In the genomic region with DNA sequence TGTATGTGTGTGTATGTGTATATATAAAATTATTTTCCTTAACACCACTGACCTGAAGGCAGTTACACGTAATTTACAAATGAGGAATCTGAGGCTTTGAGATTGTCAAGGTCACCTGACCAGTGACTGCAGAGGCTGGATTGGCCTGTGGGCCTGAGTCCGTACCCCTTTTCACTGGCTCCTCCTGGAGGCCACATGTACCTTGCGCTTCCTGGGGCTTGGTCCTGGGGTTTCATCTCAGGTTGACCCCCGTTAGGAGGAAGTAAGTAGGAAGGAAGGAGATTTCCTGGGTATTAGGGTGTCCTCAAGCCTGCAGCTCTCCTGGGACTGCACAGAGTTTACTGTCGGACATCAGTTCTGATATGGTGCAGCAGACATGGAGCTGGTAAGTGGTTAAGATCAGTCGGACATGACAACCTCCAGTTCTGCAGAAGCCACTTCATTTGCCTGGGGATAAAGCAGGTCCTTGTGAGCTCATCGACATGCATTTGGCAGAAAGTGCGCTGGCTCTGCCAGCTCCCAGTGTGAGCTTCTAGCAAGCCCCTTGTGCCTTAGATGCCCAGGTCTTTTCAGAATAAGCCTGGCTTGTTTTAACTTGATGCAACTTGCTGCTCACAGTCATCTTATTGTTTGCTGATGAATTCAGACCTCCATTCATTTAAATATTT, we compare ENCODE assay signal across 1 cellular context.
A peak's percentile ranks its signal among the peaks of the same experiment; 100 is the strongest.
TF ChIP-seq lines count a peak whose summit lies in the region.

No MANE protein-coding gene starts in this region.

TF ChIP-seq in K562, 482 proteins besides CTCF, POLR2A, EP300 and RAD21 (continued from another document):
- TF ChIP-seq, protein P1, sequence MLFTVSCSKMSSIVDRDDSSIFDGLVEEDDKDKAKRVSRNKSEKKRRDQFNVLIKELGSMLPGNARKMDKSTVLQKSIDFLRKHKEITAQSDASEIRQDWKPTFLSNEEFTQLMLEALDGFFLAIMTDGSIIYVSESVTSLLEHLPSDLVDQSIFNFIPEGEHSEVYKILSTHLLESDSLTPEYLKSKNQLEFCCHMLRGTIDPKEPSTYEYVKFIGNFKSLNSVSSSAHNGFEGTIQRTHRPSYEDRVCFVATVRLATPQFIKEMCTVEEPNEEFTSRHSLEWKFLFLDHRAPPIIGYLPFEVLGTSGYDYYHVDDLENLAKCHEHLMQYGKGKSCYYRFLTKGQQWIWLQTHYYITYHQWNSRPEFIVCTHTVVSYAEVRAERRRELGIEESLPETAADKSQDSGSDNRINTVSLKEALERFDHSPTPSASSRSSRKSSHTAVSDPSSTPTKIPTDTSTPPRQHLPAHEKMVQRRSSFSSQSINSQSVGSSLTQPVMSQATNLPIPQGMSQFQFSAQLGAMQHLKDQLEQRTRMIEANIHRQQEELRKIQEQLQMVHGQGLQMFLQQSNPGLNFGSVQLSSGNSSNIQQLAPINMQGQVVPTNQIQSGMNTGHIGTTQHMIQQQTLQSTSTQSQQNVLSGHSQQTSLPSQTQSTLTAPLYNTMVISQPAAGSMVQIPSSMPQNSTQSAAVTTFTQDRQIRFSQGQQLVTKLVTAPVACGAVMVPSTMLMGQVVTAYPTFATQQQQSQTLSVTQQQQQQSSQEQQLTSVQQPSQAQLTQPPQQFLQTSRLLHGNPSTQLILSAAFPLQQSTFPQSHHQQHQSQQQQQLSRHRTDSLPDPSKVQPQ (CRISPR knock-in tag; IDR thresholded peaks at IDR 0.05; ENCODE audit: borderline replicate concordance): no peak
- TF ChIP-seq POLR2H (tag; IDR thresholded peaks at IDR 0.05; ENCODE audit: low read depth) (no peak), CHCHD3 (CRISPR knock-in tag; IDR thresholded peaks at IDR 0.05) (no peak), RBM22 (IDR thresholded peaks at IDR 0.05; ENCODE audit: low read depth, low read length, poor library complexity, severe bottlenecking) (no peak), ZNF444 (CRISPR knock-in tag; IDR thresholded peaks at IDR 0.05) (no peak), ZFX (CRISPR knock-in tag; IDR thresholded peaks at IDR 0.05) (no peak), KAT7 (CRISPR knock-in tag; IDR thresholded peaks at IDR 0.05; ENCODE audit: borderline replicate concordance) (no peak), TAF1 (IDR thresholded peaks at IDR 0.05; ENCODE audit: control insufficient read depth, extremely low read depth, insufficient read depth, low read length, severe bottlenecking) (no peak), ELF1 (tag; IDR thresholded peaks at IDR 0.05) (no peak), RBM14 (IDR thresholded peaks at IDR 0.05; ENCODE audit: borderline replicate concordance, insufficient read depth, low read depth, low read length) (no peak), ZNF436 (CRISPR knock-in tag; IDR thresholded peaks at IDR 0.05) (no peak), TRIM24 (IDR thresholded peaks at IDR 0.05) (no peak), TOE1 (IDR thresholded peaks at IDR 0.05; ENCODE audit: borderline replicate concordance) (peak; percentile 59; the same call in 1 of the 2 replicates), TOE1 (CRISPR knock-in tag; IDR thresholded peaks at IDR 0.05; ENCODE audit: borderline replicate concordance, low read depth) (no peak), FOXJ3 (CRISPR knock-in tag; IDR thresholded peaks at IDR 0.05) (no peak), XRCC3 (IDR thresholded peaks at IDR 0.05) (no peak), RCOR1 (IDR thresholded peaks at IDR 0.05; ENCODE audit: borderline replicate concordance in 1 of 2, low read depth in 2 of 2, low read length in 2 of 2) (0 out of 4 replicates have a peak, but pooled peaks of 1 of the 2 experiments have one; percentile 32), PHB2 (IDR thresholded peaks at IDR 0.05; ENCODE audit: low read depth) (no peak), DIDO1 (tag; IDR thresholded peaks at IDR 0.05; ENCODE audit: low read depth) (no peak), PYGO2 (tag; IDR thresholded peaks at IDR 0.05) (no peak), HDAC8 (tag; IDR thresholded peaks at IDR 0.05) (no peak), SMC3 (conservative IDR thresholded peaks at IDR 0.05; ENCODE audit: insufficient read depth, low read depth, low read length) (peak; percentile 55), RAD51 (IDR thresholded peaks at IDR 0.05; ENCODE audit: borderline replicate concordance, low read depth) (peak; percentile 68; the same call in 1 of the 2 replicates), CBX1 (IDR thresholded peaks at IDR 0.05; ENCODE audit: low read depth) (no peak), ZNF224 (CRISPR knock-in tag; IDR thresholded peaks at IDR 0.05) (no peak), ZNF133 (CRISPR knock-in tag; IDR thresholded peaks at IDR 0.05) (no peak), HSF4 (CRISPR knock-in tag; IDR thresholded peaks at IDR 0.05; ENCODE audit: borderline replicate concordance) (no peak), HMG20A (CRISPR knock-in tag; conservative IDR thresholded peaks at IDR 0.05) (no peak), CHD2 (IDR thresholded peaks at IDR 0.05; ENCODE audit: low read depth, low read length) (no peak), ZNF77 (CRISPR knock-in tag; IDR thresholded peaks at IDR 0.05) (no peak), ZNF174 (CRISPR knock-in tag; IDR thresholded peaks at IDR 0.05) (no peak), IFI16 (CRISPR knock-in tag; IDR thresholded peaks at IDR 0.05) (no peak), COPS2 (conservative IDR thresholded peaks at IDR 0.05) (no peak), RBM34 (IDR thresholded peaks at IDR 0.05; ENCODE audit: borderline replicate concordance, insufficient read depth, low read length) (no peak), HDAC2 (IDR thresholded peaks at IDR 0.05) (no peak), ARID1B (IDR thresholded peaks at IDR 0.05) (no peak), SP2 (IDR thresholded peaks at IDR 0.05; ENCODE audit: extremely low read depth, low read depth, low read length, poor library complexity, severe bottlenecking) (no peak), ZNF584 (CRISPR knock-in tag; IDR thresholded peaks at IDR 0.05; ENCODE audit: low read depth) (no peak), SREBF1 (IDR thresholded peaks at IDR 0.05; ENCODE audit: borderline replicate concordance, low read depth, low read length) (no peak), ZNF165 (CRISPR knock-in tag; IDR thresholded peaks at IDR 0.05; ENCODE audit: borderline replicate concordance) (no peak)
- TF ChIP-seq, protein P2, sequence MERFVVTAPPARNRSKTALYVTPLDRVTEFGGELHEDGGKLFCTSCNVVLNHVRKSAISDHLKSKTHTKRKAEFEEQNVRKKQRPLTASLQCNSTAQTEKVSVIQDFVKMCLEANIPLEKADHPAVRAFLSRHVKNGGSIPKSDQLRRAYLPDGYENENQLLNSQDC (CRISPR knock-in tag; IDR thresholded peaks at IDR 0.05): no peak
- TF ChIP-seq, protein P3, sequence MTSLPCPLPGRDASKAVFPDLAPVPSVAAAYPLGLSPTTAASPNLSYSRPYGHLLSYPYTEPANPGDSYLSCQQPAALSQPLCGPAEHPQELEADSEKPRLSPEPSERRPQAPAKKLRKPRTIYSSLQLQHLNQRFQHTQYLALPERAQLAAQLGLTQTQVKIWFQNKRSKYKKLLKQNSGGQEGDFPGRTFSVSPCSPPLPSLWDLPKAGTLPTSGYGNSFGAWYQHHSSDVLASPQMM (CRISPR knock-in tag; IDR thresholded peaks at IDR 0.05): no peak
- TF ChIP-seq, protein P4, sequence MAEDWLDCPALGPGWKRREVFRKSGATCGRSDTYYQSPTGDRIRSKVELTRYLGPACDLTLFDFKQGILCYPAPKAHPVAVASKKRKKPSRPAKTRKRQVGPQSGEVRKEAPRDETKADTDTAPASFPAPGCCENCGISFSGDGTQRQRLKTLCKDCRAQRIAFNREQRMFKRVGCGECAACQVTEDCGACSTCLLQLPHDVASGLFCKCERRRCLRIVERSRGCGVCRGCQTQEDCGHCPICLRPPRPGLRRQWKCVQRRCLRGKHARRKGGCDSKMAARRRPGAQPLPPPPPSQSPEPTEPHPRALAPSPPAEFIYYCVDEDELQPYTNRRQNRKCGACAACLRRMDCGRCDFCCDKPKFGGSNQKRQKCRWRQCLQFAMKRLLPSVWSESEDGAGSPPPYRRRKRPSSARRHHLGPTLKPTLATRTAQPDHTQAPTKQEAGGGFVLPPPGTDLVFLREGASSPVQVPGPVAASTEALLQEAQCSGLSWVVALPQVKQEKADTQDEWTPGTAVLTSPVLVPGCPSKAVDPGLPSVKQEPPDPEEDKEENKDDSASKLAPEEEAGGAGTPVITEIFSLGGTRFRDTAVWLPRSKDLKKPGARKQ (CRISPR knock-in tag; IDR thresholded peaks at IDR 0.05): no peak
- TF ChIP-seq, protein P5, sequence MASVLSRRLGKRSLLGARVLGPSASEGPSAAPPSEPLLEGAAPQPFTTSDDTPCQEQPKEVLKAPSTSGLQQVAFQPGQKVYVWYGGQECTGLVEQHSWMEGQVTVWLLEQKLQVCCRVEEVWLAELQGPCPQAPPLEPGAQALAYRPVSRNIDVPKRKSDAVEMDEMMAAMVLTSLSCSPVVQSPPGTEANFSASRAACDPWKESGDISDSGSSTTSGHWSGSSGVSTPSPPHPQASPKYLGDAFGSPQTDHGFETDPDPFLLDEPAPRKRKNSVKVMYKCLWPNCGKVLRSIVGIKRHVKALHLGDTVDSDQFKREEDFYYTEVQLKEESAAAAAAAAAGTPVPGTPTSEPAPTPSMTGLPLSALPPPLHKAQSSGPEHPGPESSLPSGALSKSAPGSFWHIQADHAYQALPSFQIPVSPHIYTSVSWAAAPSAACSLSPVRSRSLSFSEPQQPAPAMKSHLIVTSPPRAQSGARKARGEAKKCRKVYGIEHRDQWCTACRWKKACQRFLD (CRISPR knock-in tag; IDR thresholded peaks at IDR 0.05): no peak
- TF ChIP-seq, protein P6, sequence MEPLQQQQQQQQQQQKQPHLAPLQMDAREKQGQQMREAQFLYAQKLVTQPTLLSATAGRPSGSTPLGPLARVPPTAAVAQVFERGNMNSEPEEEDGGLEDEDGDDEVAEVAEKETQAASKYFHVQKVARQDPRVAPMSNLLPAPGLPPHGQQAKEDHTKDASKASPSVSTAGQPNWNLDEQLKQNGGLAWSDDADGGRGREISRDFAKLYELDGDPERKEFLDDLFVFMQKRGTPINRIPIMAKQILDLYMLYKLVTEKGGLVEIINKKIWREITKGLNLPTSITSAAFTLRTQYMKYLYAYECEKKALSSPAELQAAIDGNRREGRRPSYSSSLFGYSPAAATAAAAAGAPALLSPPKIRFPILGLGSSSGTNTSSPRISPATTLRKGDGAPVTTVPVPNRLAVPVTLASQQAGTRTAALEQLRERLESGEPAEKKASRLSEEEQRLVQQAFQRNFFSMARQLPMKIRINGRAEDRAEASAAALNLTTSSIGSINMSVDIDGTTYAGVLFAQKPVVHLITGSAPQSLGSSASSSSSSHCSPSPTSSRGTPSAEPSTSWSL (CRISPR knock-in tag; IDR thresholded peaks at IDR 0.05; ENCODE audit: borderline replicate concordance): no peak
- TF ChIP-seq, protein P7, sequence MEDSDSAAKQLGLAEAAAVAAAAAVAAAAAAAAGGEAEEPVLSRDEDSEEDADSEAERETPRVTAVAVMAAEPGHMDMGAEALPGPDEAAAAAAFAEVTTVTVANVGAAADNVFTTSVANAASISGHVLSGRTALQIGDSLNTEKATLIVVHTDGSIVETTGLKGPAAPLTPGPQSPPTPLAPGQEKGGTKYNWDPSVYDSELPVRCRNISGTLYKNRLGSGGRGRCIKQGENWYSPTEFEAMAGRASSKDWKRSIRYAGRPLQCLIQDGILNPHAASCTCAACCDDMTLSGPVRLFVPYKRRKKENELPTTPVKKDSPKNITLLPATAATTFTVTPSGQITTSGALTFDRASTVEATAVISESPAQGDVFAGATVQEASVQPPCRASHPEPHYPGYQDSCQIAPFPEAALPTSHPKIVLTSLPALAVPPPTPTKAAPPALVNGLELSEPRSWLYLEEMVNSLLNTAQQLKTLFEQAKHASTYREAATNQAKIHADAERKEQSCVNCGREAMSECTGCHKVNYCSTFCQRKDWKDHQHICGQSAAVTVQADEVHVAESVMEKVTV (CRISPR knock-in tag; IDR thresholded peaks at IDR 0.05): peak; percentile 21; the same call in 1 of the 2 replicates
- TF ChIP-seq, protein P8, sequence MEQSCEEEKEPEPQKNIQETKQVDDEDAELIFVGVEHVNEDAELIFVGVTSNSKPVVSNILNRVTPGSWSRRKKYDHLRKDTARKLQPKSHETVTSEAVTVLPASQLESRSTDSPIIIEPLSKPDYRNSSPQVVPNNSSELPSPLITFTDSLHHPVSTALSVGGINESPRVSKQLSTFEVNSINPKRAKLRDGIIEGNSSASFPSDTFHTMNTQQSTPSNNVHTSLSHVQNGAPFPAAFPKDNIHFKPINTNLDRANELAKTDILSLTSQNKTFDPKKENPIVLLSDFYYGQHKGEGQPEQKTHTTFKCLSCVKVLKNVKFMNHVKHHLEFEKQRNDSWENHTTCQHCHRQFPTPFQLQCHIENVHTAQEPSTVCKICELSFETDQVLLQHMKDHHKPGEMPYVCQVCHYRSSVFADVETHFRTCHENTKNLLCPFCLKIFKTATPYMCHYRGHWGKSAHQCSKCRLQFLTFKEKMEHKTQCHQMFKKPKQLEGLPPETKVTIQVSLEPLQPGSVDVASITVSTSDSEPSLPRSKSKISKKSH (CRISPR knock-in tag; IDR thresholded peaks at IDR 0.05): no peak
- TF ChIP-seq, protein P9, sequence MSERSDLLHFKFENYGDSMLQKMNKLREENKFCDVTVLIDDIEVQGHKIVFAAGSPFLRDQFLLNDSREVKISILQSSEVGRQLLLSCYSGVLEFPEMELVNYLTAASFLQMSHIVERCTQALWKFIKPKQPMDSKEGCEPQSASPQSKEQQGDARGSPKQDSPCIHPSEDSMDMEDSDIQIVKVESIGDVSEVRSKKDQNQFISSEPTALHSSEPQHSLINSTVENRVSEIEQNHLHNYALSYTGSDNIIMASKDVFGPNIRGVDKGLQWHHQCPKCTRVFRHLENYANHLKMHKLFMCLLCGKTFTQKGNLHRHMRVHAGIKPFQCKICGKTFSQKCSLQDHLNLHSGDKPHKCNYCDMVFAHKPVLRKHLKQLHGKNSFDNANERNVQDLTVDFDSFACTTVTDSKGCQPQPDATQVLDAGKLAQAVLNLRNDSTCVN (CRISPR knock-in tag; IDR thresholded peaks at IDR 0.05): no peak
